Comparison of ENCODE assay signal across 15 cellular contexts in the genomic region with DNA sequence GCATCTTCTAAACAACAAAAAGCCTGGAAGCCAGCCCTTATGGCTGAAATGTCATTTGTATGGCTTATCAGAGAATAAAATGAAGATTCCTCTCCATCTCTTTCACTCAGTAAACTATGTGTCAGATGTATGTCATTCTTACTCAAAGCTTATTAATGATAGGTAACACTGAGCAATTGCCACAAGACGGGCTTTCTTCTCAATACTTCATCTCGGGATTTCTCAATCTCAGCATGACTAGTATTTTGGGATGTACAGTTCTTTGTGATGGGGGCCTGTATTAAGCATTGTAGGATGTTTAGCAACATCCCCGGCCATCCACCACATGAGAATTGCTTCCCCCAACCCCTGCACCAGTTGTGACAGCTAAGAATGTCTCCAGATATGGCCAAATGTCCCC.
DNase-seq lines count a peak whose midpoint lies in the region; ATAC-seq, FAIRE-seq and TF ChIP-seq lines count a peak whose summit lies in the region.
"Had no signal": no experiment of that assay in that cellular context is flagged by ENCODE, and none has a peak within 500 bp of the region (broad histone marks: within the 10 kb centered on the region; RNA-seq: fewer than 3 reads in every experiment).

No MANE protein-coding gene starts in this region.

- TF ChIP-seq CTCF in bronchial epithelial cell (IDR thresholded peaks at IDR 0.05; ENCODE audit: insufficient read depth, low read length, severe bottlenecking) = no peak
- no peak for TF ChIP-seq CTCF in foreskin keratinocyte (conservative IDR thresholded peaks at IDR 0.05)

- no peak overlapping the region for H3K27ac ChIP-seq in foreskin keratinocyte
- H3K27ac ChIP-seq: BLaER1 treated with 17β-estradiol and CSF1 and Interleukin-3, amounts not matched to agents 10 nM and 100 nM had no signal

- FAIRE-seq in bronchial epithelial cell (lab: Jason Lieb, UNC) = no peak
- FAIRE-seq: GM12878, GM19239, K562 had no signal

- peak; percentile 47 for ATAC-seq in foreskin keratinocyte
- no peak for ATAC-seq in GM19351 (IDR thresholded peaks at IDR 0.05; ENCODE audit: unreplicated experiment)
- ATAC-seq: GM12878, HCT116, K562 had no signal

- H3K4me3 ChIP-seq in bronchial epithelial cell (ENCODE audit: low read depth, low read length) = no peak overlapping the region
- H3K4me3 ChIP-seq: BLaER1 treated with 17β-estradiol and CSF1 and Interleukin-3, amounts not matched to agents 10 nM and 100 nM; GM12878; K562 had no signal

- H3K36me3 ChIP-seq in bronchial epithelial cell (ENCODE audit: control insufficient read depth, insufficient read depth, low read length) = no peaks in the 10 kb centered on the region
- H3K36me3 ChIP-seq: BLaER1 treated with 17β-estradiol and CSF1 and Interleukin-3, amounts not matched to agents 10 nM and 100 nM had no signal

- DNase-seq in ELR (ENCODE audit: low read depth) (peak; percentile 21), LHCN-M2 (ENCODE audit: low read depth) (peak; percentile 16), bronchial epithelial cell (ENCODE audit: low read depth) (peak; percentile 83), foreskin keratinocyte (peak in 1 of 2 donors; percentile 50), NCI-H2227 treated with DMSO at 0.1 percent for 48 hours (lab: John Stamatoyannopoulos, UW) (no peak), NCI-H146 treated with DMSO at 0.1 percent for 48 hours (lab: John Stamatoyannopoulos, UW; ENCODE audit: unreplicated experiment) (no peak)
- DNase-seq: 8988T; CD4-positive, CD25-positive, alpha-beta regulatory T cell; DMS53 had no signal

- peaks cover 10% of the 10 kb centered on the region for H3K4me1 ChIP-seq in foreskin keratinocyte

- no peaks in the 10 kb centered on the region for H3K27me3 ChIP-seq in bronchial epithelial cell (ENCODE audit: control insufficient read depth, insufficient read depth, low read length)
- no peaks in the 10 kb centered on the region for H3K27me3 ChIP-seq in foreskin keratinocyte
- H3K27me3 ChIP-seq: BLaER1 treated with 17β-estradiol and CSF1 and Interleukin-3, amounts not matched to agents 10 nM and 100 nM had no signal

Comparison
In these comparisons a context has a peak if more than half of its experiments do, and no peak if none do; other contexts are left out.
1. DNase-seq: peak in ELR (single experiment), LHCN-M2 (single experiment) and bronchial epithelial cell (single experiment); none in NCI-H2227 treated with DMSO at 0.1 percent for 48 hours (single experiment) and NCI-H146 treated with DMSO at 0.1 percent for 48 hours (single experiment).